Comparison of ENCODE assay signal across 29 cellular contexts in the genomic region with DNA sequence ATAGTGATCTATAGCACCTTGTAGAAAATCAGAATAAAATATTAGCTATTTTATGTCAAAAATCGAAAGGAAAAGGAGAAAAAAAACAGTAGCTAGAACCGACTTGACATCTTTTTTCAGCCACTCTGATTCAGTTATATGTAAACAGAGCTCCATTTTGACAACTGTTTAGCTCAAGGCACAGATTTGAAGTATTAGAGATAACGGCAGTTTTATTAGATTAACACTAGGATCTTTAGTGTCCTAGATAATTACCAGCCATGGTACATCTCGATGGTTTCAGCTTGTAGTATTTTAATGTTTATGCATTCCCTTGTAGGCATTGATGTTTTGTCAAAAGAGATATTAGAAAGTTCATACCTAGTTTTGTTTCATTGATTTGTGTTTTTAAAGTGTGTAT.
"Had no signal": no experiment of that assay in that cellular context is flagged by ENCODE, and none has a peak within 500 bp of the region (broad histone marks: within the 10 kb centered on the region; RNA-seq: fewer than 3 reads in every experiment).

No MANE protein-coding gene starts in this region.

- H3K4me1 ChIP-seq: Peyer's patch, SJSA1 had no signal

- H3K36me3 ChIP-seq: Peyer's patch, SJSA1 had no signal

- H3K4me3 ChIP-seq: K562, Peyer's patch, SJSA1 had no signal

- DNase-seq: activated CD4-positive, alpha-beta T cell treated with anti-CD3 and anti-CD28 coated beads, Interleukin-2, amount 10 ng/mL, durations not matched to agents 24 days and 14 days; activated CD4-positive, alpha-beta T cell treated with anti-CD3 and anti-CD28 coated beads, Interleukin-2, amount 50 U/mL, for 48 hours; activated CD8-positive, alpha-beta T cell treated with anti-CD3 and anti-CD28 coated beads, Interleukin-2, amount 10 ng/mL, durations not matched to agents 7 days and 5 days; activated gamma-delta T cell; activated naive CD4-positive, alpha-beta T cell treated with anti-CD3 and anti-CD28 coated beads, Interleukin-2, amount 10 ng/mL, durations not matched to agents 7 days and 5 days; activated naive CD8-positive, alpha-beta T cell treated with anti-CD3 and anti-CD28 coated beads, Interleukin-2, amount 50 U/mL, for 24 hours; activated T-cell treated with anti-CD3 and anti-CD28 coated beads, Interleukin-2, amount 50 U/mL, for 24 hours; anterior cingulate cortex; caudate nucleus; cerebellar nuclear complex; NCI-H1105 treated with DMSO at 0.1 percent for 48 hours; NCI-H1436; NCI-H1694; NCI-H1930; NCI-H2081 treated with DMSO at 0.1 percent for 48 hours; NCI-H2171 treated with DMSO at 0.1 percent for 48 hours; NCI-H2227 treated with DMSO at 0.1 percent for 48 hours; NCI-H446; NCI-H510A treated with DMSO at 0.1 percent for 48 hours; NCI-H526 treated with DMSO at 0.1 percent for 48 hours; NCI-H774; Peyer's patch; RPMI8226; SHP77 treated with DMSO at 0.1 percent for 48 hours had no signal

- H3K9me3 ChIP-seq: Peyer's patch, SJSA1 had no signal

- H3K27me3 ChIP-seq: Peyer's patch, SJSA1 had no signal

- FAIRE-seq: bronchial epithelial cell, colon, K562, TTC549 had no signal

- ATAC-seq: activated CD8-positive, alpha-beta T cell treated with anti-CD3 and anti-CD28 coated beads, Interleukin-2, amount 10 ng/mL, durations not matched to agents 7 days and 5 days; activated naive CD8-positive, alpha-beta T cell treated with anti-CD3 and anti-CD28 coated beads, Interleukin-2, amount 50 U/mL, for 24 hours; K562 had no signal

- H3K27ac ChIP-seq: Peyer's patch, SJSA1 had no signal
